ENCODE assay signal across 25 cellular contexts in genomic region chr16:1314399-1315068, GRCh38. TPM values are rescaled to one million over a fixed set of nuclear protein-coding genes. Genes with fewer than 3 reads are reported as not detected.
A peak's percentile ranks its signal among the peaks of the same experiment; 100 is the strongest.
DNase-seq lines count a peak whose midpoint lies in the region; ATAC-seq and TF ChIP-seq lines count a peak whose summit lies in the region.
"Had no signal": no experiment of that assay in that cellular context is flagged by ENCODE, and none has a peak within 500 bp of the region (broad histone marks: within the 10 kb centered on the region; RNA-seq: fewer than 3 reads in every experiment).

No MANE protein-coding gene starts in this region.

- no peak overlapping the region for H3K4me3 ChIP-seq in NT2/D1 (ENCODE audit: insufficient read length, low read depth)
- H3K4me3 ChIP-seq: BLaER1, GM23248 had no signal

- H3K9me3 Mint-ChIP-seq in activated T-cell treated with anti-CD3 and anti-CD28 coated beads, Interleukin-2, amount 50 U/mL, for 24 hours, result no peaks in the 10 kb centered on the region
- no peaks in the 10 kb centered on the region for H3K9me3 Mint-ChIP-seq in activated T-cell treated with anti-CD3 and anti-CD28 coated beads, Interleukin-2, amount 50 U/mL, for 72 hours
- H3K9me3 Mint-ChIP-seq in glutamatergic neuron (ENCODE audit: unreplicated experiment) (peaks cover 12% of the 10 kb centered on the region), progenitor cell of endocrine pancreas (ENCODE audit: low read depth) (no peaks in the 10 kb centered on the region)
- H3K9me3 Mint-ChIP-seq: CD8-positive, alpha-beta T cell had no signal

- DNase-seq in activated T-cell treated with anti-CD3 and anti-CD28 coated beads, Interleukin-2, amount 50 U/mL, for 24 hours, result no peak
- no peak for DNase-seq in activated T-cell treated with anti-CD3 and anti-CD28 coated beads, Interleukin-2, amount 50 U/mL, for 72 hours
- no peak for DNase-seq in NT2/D1 (ENCODE audit: low read depth, low spot score)
- DNase-seq in glutamatergic neuron, result no peak
- no peak for DNase-seq in progenitor cell of endocrine pancreas (ENCODE audit: low spot score, unreplicated experiment)
- no peak for DNase-seq in HuH-7.5 (ENCODE audit: low spot score)
- DNase-seq in SKM-1 treated with dmso at 0.1 percent for 144 hours (lab: John Stamatoyannopoulos, UW; ENCODE audit: unreplicated experiment), result no peak
- DNase-seq: ACHN, Calu3, DMS153, GM23248, HCEC 1CT, NCI-H1417, NCI-H1694 treated with DMSO at 0.1 percent for 48 hours, NCI-H2081 treated with DMSO at 0.1 percent for 48 hours, NCI-H446, NCI-H526, PC-3, SHP77 had no signal

- peaks cover 23% of the 10 kb centered on the region for H3K4me1 ChIP-seq in NT2/D1 (ENCODE audit: insufficient read depth, insufficient read length)

- H3K36me3 Mint-ChIP-seq in activated T-cell treated with anti-CD3 and anti-CD28 coated beads, Interleukin-2, amount 50 U/mL, for 24 hours (ENCODE audit: low read depth), result peaks cover 91% of the 10 kb centered on the region
- peaks cover 10 to 34% of the 10 kb centered on the region in 2 donors for H3K36me3 Mint-ChIP-seq in activated T-cell treated with anti-CD3 and anti-CD28 coated beads, Interleukin-2, amount 50 U/mL, for 72 hours (ENCODE audit: insufficient read depth in 2 of 2)
- H3K36me3 Mint-ChIP-seq in glutamatergic neuron (ENCODE audit: unreplicated experiment), result no peaks in the 10 kb centered on the region
- peaks cover 16% of the 10 kb centered on the region for H3K36me3 Mint-ChIP-seq in progenitor cell of endocrine pancreas (ENCODE audit: insufficient read depth)

- H3K27me3 Mint-ChIP-seq in activated T-cell treated with anti-CD3 and anti-CD28 coated beads, Interleukin-2, amount 50 U/mL, for 24 hours, result no peaks in the 10 kb centered on the region
- H3K27me3 Mint-ChIP-seq in activated T-cell treated with anti-CD3 and anti-CD28 coated beads, Interleukin-2, amount 50 U/mL, for 72 hours (ENCODE audit: low read depth), result no peaks in the 10 kb centered on the region
- H3K27me3 Mint-ChIP-seq in glutamatergic neuron (ENCODE audit: unreplicated experiment) (peaks cover 7% of the 10 kb centered on the region), progenitor cell of endocrine pancreas (no peaks in the 10 kb centered on the region)

- ATAC-seq in activated T-cell treated with anti-CD3 and anti-CD28 coated beads, Interleukin-2, amount 50 U/mL, for 72 hours (replicated peaks in 1 of 2), result no peak
- ATAC-seq in GM19035 (IDR thresholded peaks at IDR 0.05; ENCODE audit: unreplicated experiment), result no peak
- ATAC-seq: CD8-positive, alpha-beta T cell; PC-3 had no signal

- TF ChIP-seq CTCF in glutamatergic neuron (IDR thresholded peaks at IDR 0.05; ENCODE audit: partially characterized antibody, unreplicated experiment) (no peak), progenitor cell of endocrine pancreas (IDR thresholded peaks at IDR 0.05; ENCODE audit: unreplicated experiment) (no peak)

- no peaks in the 10 kb centered on the region for H3K9me3 ChIP-seq in NT2/D1 (ENCODE audit: insufficient read depth, low read length)
- H3K9me3 ChIP-seq: BLaER1 had no signal

- no peak overlapping the region for H3K4me3 Mint-ChIP-seq in activated T-cell treated with anti-CD3 and anti-CD28 coated beads, Interleukin-2, amount 50 U/mL, for 24 hours
- H3K4me3 Mint-ChIP-seq in activated T-cell treated with anti-CD3 and anti-CD28 coated beads, Interleukin-2, amount 50 U/mL, for 72 hours, result no peak overlapping the region
- H3K4me3 Mint-ChIP-seq in glutamatergic neuron (ENCODE audit: unreplicated experiment) (no peak overlapping the region), progenitor cell of endocrine pancreas (ENCODE audit: low read depth) (no peak overlapping the region)
- H3K4me3 Mint-ChIP-seq: CD8-positive, alpha-beta T cell had no signal

- peak overlapping the region; percentile 14 for H3K27ac Mint-ChIP-seq in activated T-cell treated with anti-CD3 and anti-CD28 coated beads, Interleukin-2, amount 50 U/mL, for 24 hours
- no peak overlapping the region for H3K27ac Mint-ChIP-seq in activated T-cell treated with anti-CD3 and anti-CD28 coated beads, Interleukin-2, amount 50 U/mL, for 72 hours
- H3K27ac Mint-ChIP-seq in glutamatergic neuron (ENCODE audit: unreplicated experiment) (peak overlapping the region; percentile 55), progenitor cell of endocrine pancreas (peak overlapping the region; percentile 76)
- H3K27ac Mint-ChIP-seq: CD8-positive, alpha-beta T cell had no signal

- peaks cover 27% of the 10 kb centered on the region for H3K4me1 Mint-ChIP-seq in activated T-cell treated with anti-CD3 and anti-CD28 coated beads, Interleukin-2, amount 50 U/mL, for 24 hours (ENCODE audit: low read depth)
- peaks cover 27% of the 10 kb centered on the region for H3K4me1 Mint-ChIP-seq in activated T-cell treated with anti-CD3 and anti-CD28 coated beads, Interleukin-2, amount 50 U/mL, for 72 hours (ENCODE audit: low read depth)
- peaks cover 12% of the 10 kb centered on the region for H3K4me1 Mint-ChIP-seq in glutamatergic neuron (ENCODE audit: low read depth, unreplicated experiment)
- peaks cover 19% of the 10 kb centered on the region for H3K4me1 Mint-ChIP-seq in progenitor cell of endocrine pancreas (ENCODE audit: low read depth)

- H3K36me3 ChIP-seq in NT2/D1 (ENCODE audit: insufficient read depth, insufficient read length, low read length), result peaks cover 91% of the 10 kb centered on the region

- no peaks in the 10 kb centered on the region for H3K27me3 ChIP-seq in NT2/D1 (ENCODE audit: insufficient read depth, insufficient read length)
- H3K27me3 ChIP-seq: BLaER1 had no signal

- H3K9ac ChIP-seq in NT2/D1 (ENCODE audit: insufficient read length, low read depth), result peak overlapping the region; percentile 32
- H3K9ac ChIP-seq: BLaER1, GM23248 had no signal

RNA-seq across cellular contexts. Expression of gene UBE2I, which starts 5.1 kb away (rescaled TPM):
- 100 to 1,000 TPM; 225 to 231 TPM for total RNA-seq in activated T-cell treated with anti-CD3 and anti-CD28 coated beads, Interleukin-2, amount 50 U/mL, for 72 hours
- total RNA-seq in glutamatergic neuron (ENCODE audit: unreplicated experiment) (256 TPM), progenitor cell of endocrine pancreas (211 and 212 TPM in 2 replicates)

RNA-seq across cellular contexts. Expression of gene BAIAP3, which starts 18.9 kb away (rescaled TPM):
- 1 to 10 TPM in 1 of 2 donors, under 1 TPM in 1; 0.26 to 1.1 TPM for total RNA-seq in activated T-cell treated with anti-CD3 and anti-CD28 coated beads, Interleukin-2, amount 50 U/mL, for 72 hours
- 26.7 TPM for total RNA-seq in glutamatergic neuron (ENCODE audit: unreplicated experiment)
- total RNA-seq in progenitor cell of endocrine pancreas, result 17.5 and 18.2 TPM in 2 replicates

RNA-seq across cellular contexts. Expression of gene TSR3, which starts 37.1 kb away (rescaled TPM):
- total RNA-seq in activated T-cell treated with anti-CD3 and anti-CD28 coated beads, Interleukin-2, amount 50 U/mL, for 72 hours, result 10 to 100 TPM; 39.1 to 44.8 TPM
- total RNA-seq in glutamatergic neuron (ENCODE audit: unreplicated experiment) (52.5 TPM), progenitor cell of endocrine pancreas (52.6 and 56.8 TPM in 2 replicates)

RNA-seq across cellular contexts. Expression of gene GNPTG, which starts 37.2 kb away (rescaled TPM):
- 10 to 100 TPM; 22.1 to 23.8 TPM for total RNA-seq in activated T-cell treated with anti-CD3 and anti-CD28 coated beads, Interleukin-2, amount 50 U/mL, for 72 hours
- total RNA-seq in glutamatergic neuron (ENCODE audit: unreplicated experiment) (50.5 TPM), progenitor cell of endocrine pancreas (49.7 and 51.7 TPM in 2 replicates)

RNA-seq across cellular contexts. Expression of gene TPSD1, which starts 58.7 kb away (rescaled TPM):
- total RNA-seq in activated T-cell treated with anti-CD3 and anti-CD28 coated beads, Interleukin-2, amount 50 U/mL, for 72 hours, result not detected
- total RNA-seq in glutamatergic neuron (ENCODE audit: unreplicated experiment), result not detected
- total RNA-seq in progenitor cell of endocrine pancreas, result not detected in 2 replicates
- total RNA-seq: Calu3; CD8-positive, alpha-beta T cell; Daoy; GM23248; HT1080; PC-3; RPMI7951 had no signal
